15 cellular contexts compared by ENCODE assay signal in genomic region chr3:9226326-9226725, GRCh38. TPM values are rescaled to one million over a fixed set of nuclear protein-coding genes. Genes with fewer than 3 reads are reported as not detected.
DNase-seq lines count a peak whose midpoint lies in the region; ATAC-seq and TF ChIP-seq lines count a peak whose summit lies in the region.
"Had no signal": no experiment of that assay in that cellular context is flagged by ENCODE, and none has a peak within 500 bp of the region (broad histone marks: within the 10 kb centered on the region; RNA-seq: fewer than 3 reads in every experiment).

No MANE protein-coding gene starts in this region.

- H3K4me3 ChIP-seq in neural progenitor cell (no peak overlapping the region), coronary artery (no peak overlapping the region)

- H3K27me3 ChIP-seq in neural progenitor cell = no peaks in the 10 kb centered on the region

- ATAC-seq in esophagus mucosa = peak; percentile 64
- ATAC-seq in HG03108 (IDR thresholded peaks at IDR 0.05; ENCODE audit: unreplicated experiment) = no peak

- H3K9me3 Mint-ChIP-seq in neural progenitor cell = peaks cover 2% of the 10 kb centered on the region
- H3K9me3 Mint-ChIP-seq: central memory CD8-positive, alpha-beta T cell had no signal

- peak overlapping the region; percentile 46 for H3K4me2 ChIP-seq in neural progenitor cell

- TF ChIP-seq CTCF in neural progenitor cell (IDR thresholded peaks at IDR 0.05) (no peak), coronary artery (IDR thresholded peaks at IDR 0.05) (no peak)

- H3K36me3 ChIP-seq in neural progenitor cell = no peaks in the 10 kb centered on the region

- H3F3A ChIP-seq in neural progenitor cell (ENCODE audit: low read depth) = peaks cover 17% of the 10 kb centered on the region

- H3K27ac ChIP-seq in neural progenitor cell (no peak overlapping the region), coronary artery (no peak overlapping the region)

- H3K4me3 Mint-ChIP-seq in neural progenitor cell = peak overlapping the region; percentile 45
- H3K4me3 Mint-ChIP-seq: central memory CD8-positive, alpha-beta T cell had no signal

- H3K79me2 ChIP-seq in neural progenitor cell (ENCODE audit: low read depth) = peaks cover 18% of the 10 kb centered on the region

- H2AFZ ChIP-seq in neural progenitor cell (replicated peaks) = no peak overlapping the region

- peaks cover 85% of the 10 kb centered on the region for H3K4me1 Mint-ChIP-seq in neural progenitor cell

- no peaks in the 10 kb centered on the region for H3K9me3 ChIP-seq in neural progenitor cell (ENCODE audit: low read depth)

- H4K20me1 ChIP-seq in neural progenitor cell (ENCODE audit: low read depth) = peaks cover 67% of the 10 kb centered on the region

- H3K4me1 ChIP-seq in neural progenitor cell = peaks cover 34% of the 10 kb centered on the region

- H3K9ac ChIP-seq in neural progenitor cell = no peak overlapping the region

- H3K27me3 Mint-ChIP-seq in neural progenitor cell (ENCODE audit: insufficient read depth, low read depth) = peaks cover 5% of the 10 kb centered on the region
- H3K27me3 Mint-ChIP-seq: progenitor cell of endocrine pancreas had no signal

- peak overlapping the region; percentile 90 for H3K27ac Mint-ChIP-seq in neural progenitor cell
- H3K27ac Mint-ChIP-seq: progenitor cell of endocrine pancreas had no signal

- H3K36me3 Mint-ChIP-seq in neural progenitor cell = peaks cover 21% of the 10 kb centered on the region

- DNase-seq in EL (peak; percentile 19), SK-N-DZ (ENCODE audit: low spot score) (peak; percentile 52), neural progenitor cell (ENCODE audit: low spot score) (no peak), coronary artery (ENCODE audit: low spot score) (no peak), GM19238 (ENCODE audit: insufficient read length, low spot score) (no peak), NCI-H2227 (lab: John Stamatoyannopoulos, UW; ENCODE audit: unreplicated experiment) (no peak)
- DNase-seq: activated gamma-delta T cell; DND-41; NCI-H2227 treated with DMSO at 0.1 percent for 48 hours; stimulated activated CD4-positive, alpha-beta T cell treated with anti-CD3 and anti-CD28 coated beads, Interleukin-1b, Interleukin-23, amount 100 ng/mL, for 48 hours; T-helper 1 cell had no signal

RNA-seq across cellular contexts. Expression of gene SRGAP3, which starts 23.1 kb away (rescaled TPM):
- 16.5 and 20.8 TPM in 2 replicates for polyA plus RNA-seq in SK-N-DZ (2014; cell fraction: cytosol; rRNA removed)
- polyA plus RNA-seq in SK-N-DZ (2014; cell fraction: nucleus; rRNA removed) = 17.2 and 19.9 TPM in 2 replicates
- 5.2 TPM for total RNA-seq in esophagus mucosa
- total RNA-seq in neural progenitor cell (ENCODE audit: low replicate concordance) = 35.7 and 59.3 TPM in 2 replicates

Comparison
In these comparisons a context has a peak if more than half of its experiments do, and no peak if none do; other contexts are left out.
1. DNase-seq: peak in EL (single experiment) and SK-N-DZ (single experiment); none in neural progenitor cell (single experiment), coronary artery (single experiment), GM19238 (single experiment) and NCI-H2227 (single experiment).